ENCODE assay signal across 12 cellular contexts in the genomic region with DNA sequence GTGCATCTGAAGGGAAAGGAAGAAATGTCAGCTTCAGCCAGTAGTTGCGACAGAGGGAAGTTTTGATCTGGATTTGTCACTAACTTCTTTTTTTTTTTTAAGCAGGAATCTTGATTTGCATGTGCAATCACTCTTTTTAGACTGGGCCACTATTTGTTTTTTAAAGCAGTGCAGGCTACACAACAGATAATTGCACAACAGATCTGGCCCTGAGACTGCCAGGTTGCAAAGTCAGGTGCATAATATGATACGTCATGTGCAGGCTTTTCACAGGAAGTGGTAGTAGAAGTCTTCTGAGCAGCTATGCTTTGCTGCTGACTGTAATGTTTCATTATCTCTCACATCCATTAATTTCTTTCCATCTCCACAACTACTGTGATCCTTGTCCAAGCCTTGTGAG. TPM values are rescaled to one million over a fixed set of nuclear protein-coding genes. Genes with fewer than 3 reads are reported as not detected.
DNase-seq lines count a peak whose midpoint lies in the region; ATAC-seq and TF ChIP-seq lines count a peak whose summit lies in the region.
"Had no signal": no experiment of that assay in that cellular context is flagged by ENCODE, and none has a peak within 500 bp of the region (broad histone marks: within the 10 kb centered on the region; RNA-seq: fewer than 3 reads in every experiment).

No MANE protein-coding gene starts in this region.

- no peak overlapping the region for H3K4me3 Mint-ChIP-seq in activated CD8-positive, alpha-beta memory T cell treated with anti-CD3 and anti-CD28 coated beads, Interleukin-2, amount 10 ng/mL, durations not matched to agents 7 days and 5 days
- no peak overlapping the region for H3K4me3 Mint-ChIP-seq in activated naive CD8-positive, alpha-beta T cell treated with anti-CD3 and anti-CD28 coated beads for 36 hours

- peak overlapping the region; percentile 41 for H3K27ac Mint-ChIP-seq in activated CD8-positive, alpha-beta memory T cell treated with anti-CD3 and anti-CD28 coated beads, Interleukin-2, amount 10 ng/mL, durations not matched to agents 7 days and 5 days
- peak overlapping the region; percentile 90 for H3K27ac Mint-ChIP-seq in activated naive CD8-positive, alpha-beta T cell treated with anti-CD3 and anti-CD28 coated beads for 36 hours

- H3K36me3 ChIP-seq in psoas muscle (ENCODE audit: insufficient read depth in 1 of 2, low read depth in 1 of 2): peaks cover 6 to 20% of the 10 kb centered on the region in 2 donors

- no peaks in the 10 kb centered on the region for H3K9me3 ChIP-seq in psoas muscle
- H3K9me3 ChIP-seq: gastroesophageal sphincter had no signal

- no peaks in the 10 kb centered on the region for H3K27me3 ChIP-seq in psoas muscle (ENCODE audit: insufficient read depth in 3 of 3, low read length in 2 of 3)
- H3K27me3 ChIP-seq: gastroesophageal sphincter had no signal

- DNase-seq in activated CD8-positive, alpha-beta memory T cell treated with anti-CD3 and anti-CD28 coated beads, Interleukin-2, amount 10 ng/mL, durations not matched to agents 7 days and 5 days: no peak
- no peak for DNase-seq in activated CD8-positive, alpha-beta memory T cell treated with anti-CD3 and anti-CD28 coated beads for 24 hours
- DNase-seq in activated naive CD8-positive, alpha-beta T cell treated with anti-CD3 and anti-CD28 coated beads for 36 hours: no peak
- no peak for DNase-seq in psoas muscle
- DNase-seq in NCI-H2227 (lab: John Stamatoyannopoulos, UW; ENCODE audit: unreplicated experiment): no peak
- DNase-seq in A172 (ENCODE audit: low spot score): no peak
- DNase-seq: midbrain, OCI-M1 had no signal

- TF ChIP-seq CTCF in psoas muscle (IDR thresholded peaks at IDR 0.05): no peak

- no peaks in the 10 kb centered on the region for H3K9me3 Mint-ChIP-seq in activated CD8-positive, alpha-beta memory T cell treated with anti-CD3 and anti-CD28 coated beads, Interleukin-2, amount 10 ng/mL, durations not matched to agents 7 days and 5 days (ENCODE audit: low read depth)
- no peaks in the 10 kb centered on the region for H3K9me3 Mint-ChIP-seq in activated naive CD8-positive, alpha-beta T cell treated with anti-CD3 and anti-CD28 coated beads for 36 hours

- intact Hi-C loops in psoas muscle (cut with DNase I): loop anchor here (2.0 to 10.0 kb wide), 3 partner anchors 253 to 426 kb away; a partner anchor contains a TSS

- H3K4me1 Mint-ChIP-seq in activated CD8-positive, alpha-beta memory T cell treated with anti-CD3 and anti-CD28 coated beads, Interleukin-2, amount 10 ng/mL, durations not matched to agents 7 days and 5 days: peaks cover 18% of the 10 kb centered on the region
- peaks cover 24% of the 10 kb centered on the region for H3K4me1 Mint-ChIP-seq in activated naive CD8-positive, alpha-beta T cell treated with anti-CD3 and anti-CD28 coated beads for 36 hours

- CTCF ChIA-PET in activated CD8-positive, alpha-beta memory T cell treated with anti-CD3 and anti-CD28 coated beads, Interleukin-2, amount 10 ng/mL, durations not matched to agents 7 days and 5 days (lab: Charles Lee): interaction anchor here (3.0 kb wide), 1 partner anchor 14 kb away, joined by 18 read pairs; a partner anchor contains a TSS

- no peaks in the 10 kb centered on the region for H3K27me3 Mint-ChIP-seq in activated CD8-positive, alpha-beta memory T cell treated with anti-CD3 and anti-CD28 coated beads, Interleukin-2, amount 10 ng/mL, durations not matched to agents 7 days and 5 days
- no peaks in the 10 kb centered on the region for H3K27me3 Mint-ChIP-seq in activated naive CD8-positive, alpha-beta T cell treated with anti-CD3 and anti-CD28 coated beads for 36 hours

- peaks cover 17% of the 10 kb centered on the region for H3K4me1 ChIP-seq in psoas muscle

- peak; percentile 73 for ATAC-seq in activated CD8-positive, alpha-beta memory T cell treated with anti-CD3 and anti-CD28 coated beads, Interleukin-2, amount 10 ng/mL, durations not matched to agents 7 days and 5 days
- ATAC-seq in HG03159 (IDR thresholded peaks at IDR 0.05; ENCODE audit: unreplicated experiment): peak; percentile 72
- peak; percentile 70 to 78 (median 74) for ATAC-seq in psoas muscle
- no peak for ATAC-seq in GM21381 (IDR thresholded peaks at IDR 0.05; ENCODE audit: unreplicated experiment)
- ATAC-seq: gastroesophageal sphincter, K562 had no signal

- peaks cover 5% of the 10 kb centered on the region for H3K36me3 Mint-ChIP-seq in activated CD8-positive, alpha-beta memory T cell treated with anti-CD3 and anti-CD28 coated beads, Interleukin-2, amount 10 ng/mL, durations not matched to agents 7 days and 5 days
- H3K36me3 Mint-ChIP-seq in activated naive CD8-positive, alpha-beta T cell treated with anti-CD3 and anti-CD28 coated beads for 36 hours: peaks cover 21% of the 10 kb centered on the region

- WGBS in psoas muscle, 3 donors: 60 to 69% (median 60%) methylated on average over 2 of the region's 2 CpGs

- H3K4me3 ChIP-seq in psoas muscle: no peak overlapping the region
- H3K4me3 ChIP-seq: gastroesophageal sphincter, K562 had no signal

- no peak overlapping the region for H3K27ac ChIP-seq in psoas muscle
- H3K27ac ChIP-seq: gastroesophageal sphincter had no signal

RNA-seq across cellular contexts. Expression of a gene that starts 13.5 kb away (rescaled TPM):
- 10 to 100 TPM; 20.7 to 25.5 TPM for total RNA-seq in activated CD8-positive, alpha-beta memory T cell treated with anti-CD3 and anti-CD28 coated beads, Interleukin-2, amount 10 ng/mL, durations not matched to agents 7 days and 5 days
- 10 to 100 TPM; 38.8 to 41.8 TPM for total RNA-seq in activated naive CD8-positive, alpha-beta T cell treated with anti-CD3 and anti-CD28 coated beads for 36 hours
- total RNA-seq in psoas muscle: 10 to 100 TPM; 15.8 to 26.3 (median 18.9) TPM
- 10 to 100 TPM; 45.8 to 77.5 (median 72.9) TPM for polyA plus RNA-seq in psoas muscle
- 261 and 341 TPM in 2 replicates for total RNA-seq in A172 (2014; rRNA removed; shearing (Covaris generic))

RNA-seq across cellular contexts. Expression of a gene that starts 47.6 kb away (rescaled TPM):
- not detected for total RNA-seq in activated CD8-positive, alpha-beta memory T cell treated with anti-CD3 and anti-CD28 coated beads, Interleukin-2, amount 10 ng/mL, durations not matched to agents 7 days and 5 days
- not detected for total RNA-seq in activated naive CD8-positive, alpha-beta T cell treated with anti-CD3 and anti-CD28 coated beads for 36 hours
- not detected for total RNA-seq in psoas muscle
- under 1 TPM in 1 of 3 donors, not detected in 2; 0.03 TPM for polyA plus RNA-seq in psoas muscle
- 0.05 and 0.21 TPM in 2 replicates for total RNA-seq in A172 (2014; rRNA removed; shearing (Covaris generic))
- total RNA-seq: K562 had no signal
